8 cellular contexts compared by ENCODE assay signal in the genomic region with DNA sequence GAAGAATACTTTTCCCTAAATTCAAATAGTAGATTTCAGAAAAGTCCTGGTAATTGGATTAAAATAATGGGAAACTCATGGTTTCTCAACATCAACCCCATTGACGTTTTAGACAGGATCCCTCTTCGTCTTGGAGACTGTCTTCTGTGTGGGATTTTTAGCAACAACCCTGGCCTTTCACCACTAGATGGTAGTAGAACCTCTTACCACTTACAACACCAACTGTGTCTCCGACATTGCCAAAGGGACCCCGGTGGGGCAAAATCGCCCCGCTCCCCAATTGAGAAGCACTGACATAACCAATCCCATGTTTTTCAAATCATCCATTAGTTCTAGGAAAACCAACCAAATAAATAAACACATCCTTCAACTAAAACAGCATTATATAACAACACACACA. TPM values are rescaled to one million over a fixed set of nuclear protein-coding genes. Genes with fewer than 3 reads are reported as not detected.
DNase-seq lines count a peak whose midpoint lies in the region; ATAC-seq and TF ChIP-seq lines count a peak whose summit lies in the region.

No MANE protein-coding gene starts in this region.

- H3K27ac Mint-ChIP-seq in endothelial cell (ENCODE audit: unreplicated experiment) = no peak overlapping the region

- DNase-seq in CD1c-positive myeloid dendritic cell (ENCODE audit: extremely low spot score) (peak; percentile 21), NCI-H460 (ENCODE audit: extremely low read depth, low read depth) (peak; percentile 12), endothelial cell (ENCODE audit: low spot score) (peak; percentile 10), pons (ENCODE audit: low spot score) (peak; percentile 30)
- no peak for DNase-seq in stimulated activated CD4-positive, alpha-beta T cell treated with anti-CD3 and anti-CD28 coated beads, Interleukin-12 subunit alpha, Interleukin-12 subunit beta, amount 100 ng/mL, for 4 hours

- no peak overlapping the region for H3K4me3 Mint-ChIP-seq in endothelial cell (ENCODE audit: unreplicated experiment)

- ATAC-seq in GM18870 (IDR thresholded peaks at IDR 0.05; ENCODE audit: unreplicated experiment) = peak; percentile 58
- no peak for ATAC-seq in HG03442 (IDR thresholded peaks at IDR 0.05; ENCODE audit: unreplicated experiment)
- no peak for ATAC-seq in HG02938 (IDR thresholded peaks at IDR 0.05; ENCODE audit: unreplicated experiment)

- H3K36me3 Mint-ChIP-seq in endothelial cell (ENCODE audit: low read depth, unreplicated experiment) = no peaks in the 10 kb centered on the region

- TF ChIP-seq CTCF in endothelial cell (IDR thresholded peaks at IDR 0.05; ENCODE audit: unreplicated experiment) = no peak

- H3K9me3 Mint-ChIP-seq in endothelial cell (ENCODE audit: unreplicated experiment) = no peaks in the 10 kb centered on the region

- no peaks in the 10 kb centered on the region for H3K4me1 Mint-ChIP-seq in endothelial cell (ENCODE audit: unreplicated experiment)

- H3K27me3 Mint-ChIP-seq in endothelial cell (ENCODE audit: unreplicated experiment) = no peaks in the 10 kb centered on the region

RNA-seq across cellular contexts. Expression of a gene that starts 16.9 kb away (rescaled TPM):
- not detected in 2 replicates for total RNA-seq in NCI-H460 (2014; rRNA removed; shearing (Covaris generic))
- polyA plus RNA-seq in NCI-H460 (2014; cell fraction: nucleus; rRNA removed) = not detected in 2 replicates
- 9.6 TPM for total RNA-seq in endothelial cell (ENCODE audit: unreplicated experiment)

RNA-seq across cellular contexts. Expression of a gene that starts 52.3 kb away (rescaled TPM):
- not detected in 2 replicates for total RNA-seq in NCI-H460 (2014; rRNA removed; shearing (Covaris generic))
- polyA plus RNA-seq in NCI-H460 (2014; cell fraction: nucleus; rRNA removed) = not detected in 2 replicates
- total RNA-seq in endothelial cell (ENCODE audit: unreplicated experiment) = not detected
